11 cellular contexts compared by ENCODE assay signal in the genomic region with DNA sequence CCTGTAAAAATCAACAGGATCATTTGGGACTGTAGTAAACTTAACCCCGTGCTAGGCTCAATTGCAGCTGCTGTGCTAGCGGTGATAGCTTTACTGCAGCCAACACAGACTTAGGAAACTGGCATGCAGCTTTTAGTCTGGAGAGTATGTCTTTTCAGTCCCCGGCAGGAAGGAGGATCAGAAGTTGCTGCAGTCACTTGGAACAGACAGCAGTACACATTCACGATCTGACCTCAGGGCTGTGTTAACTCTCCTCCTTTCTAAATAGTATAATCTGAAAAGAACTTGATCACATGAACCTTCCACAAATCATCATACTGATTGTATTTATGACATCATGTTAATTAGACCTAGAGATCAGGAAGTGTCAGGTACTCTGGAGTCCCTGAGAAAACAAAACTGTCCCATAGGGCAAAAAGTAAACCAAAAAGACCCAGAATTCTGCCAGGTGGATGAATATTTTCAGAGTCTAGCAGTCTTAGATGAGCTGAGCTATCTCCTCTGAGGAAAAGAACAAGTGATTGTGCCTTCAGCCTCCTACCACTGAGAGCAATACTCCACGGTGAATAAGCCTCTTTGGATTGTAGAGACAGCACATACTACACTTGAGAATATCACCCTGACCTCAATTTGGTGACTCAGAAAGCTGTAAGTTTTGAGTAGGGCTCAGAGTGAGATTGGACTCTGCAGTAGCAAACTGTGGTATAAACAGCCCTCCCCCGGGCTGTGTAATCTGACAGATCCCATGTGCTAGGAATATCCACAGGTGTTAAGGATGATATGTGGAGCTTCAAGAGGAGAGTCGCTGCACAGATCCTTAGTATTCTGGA.
DNase-seq lines count a peak whose midpoint lies in the region; ATAC-seq and TF ChIP-seq lines count a peak whose summit lies in the region.
"Had no signal": no experiment of that assay in that cellular context is flagged by ENCODE, and none has a peak within 500 bp of the region (broad histone marks: within the 10 kb centered on the region; RNA-seq: fewer than 3 reads in every experiment).

No MANE protein-coding gene starts in this region.

- no peak overlapping the region for H3K27ac ChIP-seq in left ventricle myocardium inferior (replicated peaks)
- H3K27ac ChIP-seq in RWPE2 (ENCODE audit: poor library complexity, severe bottlenecking): no peak overlapping the region
- no peak overlapping the region for H3K27ac ChIP-seq in foreskin keratinocyte
- H3K27ac ChIP-seq in upper lobe of left lung: no peak overlapping the region

- H3K36me3 ChIP-seq in left ventricle myocardium inferior: no peaks in the 10 kb centered on the region
- no peaks in the 10 kb centered on the region for H3K36me3 ChIP-seq in RWPE2 (ENCODE audit: low read depth)
- H3K36me3 ChIP-seq in upper lobe of left lung: no peaks in the 10 kb centered on the region

- TF ChIP-seq CTCF in left ventricle myocardium inferior (IDR thresholded peaks at IDR 0.05; ENCODE audit: borderline replicate concordance): no peak
- no peak for TF ChIP-seq CTCF in RWPE2 (IDR thresholded peaks at IDR 0.05; ENCODE audit: poor library complexity, severe bottlenecking)
- no peak for TF ChIP-seq CTCF in foreskin keratinocyte (conservative IDR thresholded peaks at IDR 0.05)
- TF ChIP-seq CTCF in upper lobe of left lung (IDR thresholded peaks at IDR 0.05): no peak

- no peak for TF ChIP-seq POLR2A in upper lobe of left lung (IDR thresholded peaks at IDR 0.05)

- no peaks in the 10 kb centered on the region for H3K27me3 ChIP-seq in left ventricle myocardium inferior (ENCODE audit: low read depth)
- no peaks in the 10 kb centered on the region for H3K27me3 ChIP-seq in RWPE2 (ENCODE audit: insufficient read depth, poor library complexity, severe bottlenecking)
- H3K27me3 ChIP-seq in foreskin keratinocyte: peaks cover 8% of the 10 kb centered on the region
- H3K27me3 ChIP-seq in upper lobe of left lung: no peaks in the 10 kb centered on the region

- DNase-seq in Right ventricle myocardium superior (no peak), left ventricle myocardium inferior (no peak), RWPE2 (ENCODE audit: low spot score) (no peak), foreskin keratinocyte (peak; percentile 36 to 72), upper lobe of left lung (no peak), islet precursor cell (no peak), globus pallidus (ENCODE audit: low spot score) (no peak)
- DNase-seq: activated naive CD4-positive, alpha-beta T cell treated with anti-CD3 and anti-CD28 coated beads, Interleukin-2, amount 50 U/mL, for 16 hours; effector CD8-positive, alpha-beta T cell; NCI-H1930 had no signal

- WGBS in upper lobe of left lung, 2 donors: 56 to 62% methylated on average over 7 of the region's 7 CpGs

- H3K4me1 ChIP-seq in left ventricle myocardium inferior: peaks cover 10% of the 10 kb centered on the region
- no peaks in the 10 kb centered on the region for H3K4me1 ChIP-seq in RWPE2 (ENCODE audit: insufficient read depth, poor library complexity, severe bottlenecking)
- no peaks in the 10 kb centered on the region for H3K4me1 ChIP-seq in foreskin keratinocyte
- H3K4me1 ChIP-seq in upper lobe of left lung: no peaks in the 10 kb centered on the region

- intact Hi-C loops in Right ventricle myocardium superior (cut with DNase I): no loop called here
- intact Hi-C loops in left ventricle myocardium inferior (cut with micrococcal nuclease): no loop called here

- no peak overlapping the region for H3K4me3 ChIP-seq in left ventricle myocardium inferior
- H3K4me3 ChIP-seq in RWPE2 (ENCODE audit: severe bottlenecking): no peak overlapping the region
- H3K4me3 ChIP-seq in upper lobe of left lung: no peak overlapping the region

- H3K9me3 ChIP-seq in left ventricle myocardium inferior (replicated peaks) (no peaks in the 10 kb centered on the region), RWPE2 (ENCODE audit: severe bottlenecking) (no peaks in the 10 kb centered on the region), upper lobe of left lung (no peaks in the 10 kb centered on the region)

- ATAC-seq in Right ventricle myocardium superior (ENCODE audit: poor library complexity) (peak; percentile 30), RWPE2 (ENCODE audit: low read depth) (peak; percentile 75), foreskin keratinocyte (peak; percentile 93), upper lobe of left lung (ENCODE audit: low FRiP score in 2 of 2) (peak; percentile 52 to 65), HG03432 (IDR thresholded peaks at IDR 0.05; ENCODE audit: unreplicated experiment) (no peak)

- TF ChIP-seq EP300 in upper lobe of left lung (IDR thresholded peaks at IDR 0.05): no peak

Comparison
In these comparisons a context has a peak if more than half of its experiments do, and no peak if none do; other contexts are left out.
1. DNase-seq: peak in foreskin keratinocyte (2 of 2); none in Right ventricle myocardium superior (single experiment), left ventricle myocardium inferior (single experiment), RWPE2 (single experiment), upper lobe of left lung (0 of 2), islet precursor cell (single experiment) and globus pallidus (single experiment).